24 cellular contexts compared by ENCODE assay signal in genomic region chr17:19285218-19285900, GRCh38. TPM values are rescaled to one million over a fixed set of nuclear protein-coding genes. Genes with fewer than 3 reads are reported as not detected.
DNase-seq lines count a peak whose midpoint lies in the region; FAIRE-seq and TF ChIP-seq lines count a peak whose summit lies in the region.
"Had no signal": no experiment of that assay in that cellular context is flagged by ENCODE, and none has a peak within 500 bp of the region (broad histone marks: within the 10 kb centered on the region; RNA-seq: fewer than 3 reads in every experiment).

No MANE protein-coding gene starts in this region.

- CTCF ChIA-PET in H1 (lab: Charles Lee; ENCODE audit: partially characterized antibody) = interaction anchor here (0.5 to 2.1 kb wide), 8 partner anchors 9 to 1488 kb away, joined by 3 to 9 read pairs (median 4); no protein-coding TSS in a partner anchor

- no peak for TF ChIP-seq POLR2A in H1 (IDR thresholded peaks at IDR 0.05; ENCODE audit: control extremely low read depth in 1 of 2, low read depth in 2 of 2, low read length in 2 of 2)
- TF ChIP-seq POLR2A in spleen (IDR thresholded peaks at IDR 0.05) = no peak
- no peak for TF ChIP-seq POLR2A in prostate gland (IDR thresholded peaks at IDR 0.05)

- H2BK5ac ChIP-seq in H1 (ENCODE audit: low read depth, low read length) = 0 out of 2 replicates have a peak overlapping the region, but pooled peaks have one; percentile 5

- no peak for TF ChIP-seq RAD21 in H1 (IDR thresholded peaks at IDR 0.05 in 1 of 2, conservative IDR thresholded peaks at IDR 0.05 in 1 of 2; ENCODE audit: low read depth in 2 of 2, low read length in 2 of 2)

- no peak overlapping the region for H3K9ac ChIP-seq in H1 (replicated peaks in 1 of 4; ENCODE audit: extremely low read depth in 1 of 4, low read depth in 3 of 4, low read length in 3 of 4)
- no peak overlapping the region for H3K9ac ChIP-seq in kidney (ENCODE audit: low read length in 2 of 2)
- H3K9ac ChIP-seq: SK-N-SH had no signal

- intact Hi-C loops in activated T-helper 1 cell treated with anti-CD3 and anti-CD28 coated beads, Interleukin-12 subunit alpha, Interleukin-12 subunit beta, Interleukin-2, Interleukin-4 antibody, amounts not matched to agents 30 ng/mL and 10 ng/mL and 1 ng/mL, durations not matched to agents 14 hours and 24 hours and 36 hours (cut with micrococcal nuclease) = no loop called here
- intact Hi-C loops in spleen (cut with DNase I; ENCODE audit: low total_unique reads) = no loop called here
- intact Hi-C loops in prostate gland (cut with DNase I) = no loop called here
- intact Hi-C loops in kidney (cut with DNase I) = no loop called here

- POLR2A ChIA-PET in H1 (lab: Charles Lee; ENCODE audit: partially characterized antibody) = interaction anchor here (0.6 to 1.6 kb wide), 4 partner anchors 10 to 38 kb away, joined by 3 to 8 read pairs (median 4); no protein-coding TSS in a partner anchor

- H3K4me1 ChIP-seq in H1 (replicated peaks in 1 of 4; ENCODE audit: control insufficient read depth in 3 of 4, insufficient read depth in 4 of 4, low read length in 3 of 4) (peaks cover 8 to 31% (median 19%) of the 10 kb centered on the region in 4 experiments), spleen (peaks cover 18 to 43% (median 28%) of the 10 kb centered on the region in 6 donors), prostate gland (replicated peaks) (peaks cover 10% of the 10 kb centered on the region), kidney (ENCODE audit: control insufficient read depth in 1 of 2, insufficient read depth in 1 of 2, low read depth in 1 of 2, low read length in 2 of 2) (peaks cover 10 to 26% of the 10 kb centered on the region in 2 donors)

- H3K36me3 Mint-ChIP-seq in T-helper 2 cell treated with Interferon-gamma antibody and Interleukin-4, amounts not matched to agents 5 μg/mL and 100 μg/mL, for 36 hours (ENCODE audit: low read depth) = peaks cover 4% of the 10 kb centered on the region
- peaks cover 2% of the 10 kb centered on the region for H3K36me3 Mint-ChIP-seq in activated T-helper 1 cell treated with anti-CD3 and anti-CD28 coated beads, Interleukin-12 subunit alpha, Interleukin-12 subunit beta, Interleukin-2, Interleukin-4 antibody, amounts not matched to agents 30 ng/mL and 10 ng/mL and 1 ng/mL, durations not matched to agents 14 hours and 24 hours and 36 hours (ENCODE audit: low read depth)

- peaks cover 10 to 17% of the 10 kb centered on the region in 2 experiments for H4K20me1 ChIP-seq in H1 (replicated peaks in 1 of 2; ENCODE audit: control insufficient read depth in 1 of 2, insufficient read depth in 2 of 2, low read length in 2 of 2)

- H2AFZ ChIP-seq in H1 (ENCODE audit: low read length) = no peak overlapping the region
- H2AFZ ChIP-seq: hepatocyte had no signal

- no peaks in the 10 kb centered on the region for H3K9me3 Mint-ChIP-seq in T-helper 2 cell treated with Interferon-gamma antibody and Interleukin-4, amounts not matched to agents 5 μg/mL and 100 μg/mL, for 36 hours
- H3K9me3 Mint-ChIP-seq in activated T-helper 1 cell treated with anti-CD3 and anti-CD28 coated beads, Interleukin-12 subunit alpha, Interleukin-12 subunit beta, Interleukin-2, Interleukin-4 antibody, amounts not matched to agents 30 ng/mL and 10 ng/mL and 1 ng/mL, durations not matched to agents 14 hours and 24 hours and 36 hours = no peaks in the 10 kb centered on the region
- H3K9me3 Mint-ChIP-seq: activated CD4-positive, alpha-beta T cell treated with anti-CD3 and anti-CD28 coated beads, Interleukin-2, amount 10 ng/mL, durations not matched to agents 7 days and 5 days had no signal

- H3K4me1 Mint-ChIP-seq in T-helper 2 cell treated with Interferon-gamma antibody and Interleukin-4, amounts not matched to agents 5 μg/mL and 100 μg/mL, for 36 hours (ENCODE audit: low read depth) = peaks cover 36% of the 10 kb centered on the region
- peaks cover 33% of the 10 kb centered on the region for H3K4me1 Mint-ChIP-seq in activated T-helper 1 cell treated with anti-CD3 and anti-CD28 coated beads, Interleukin-12 subunit alpha, Interleukin-12 subunit beta, Interleukin-2, Interleukin-4 antibody, amounts not matched to agents 30 ng/mL and 10 ng/mL and 1 ng/mL, durations not matched to agents 14 hours and 24 hours and 36 hours (ENCODE audit: low read depth)

- peaks cover 0 to 36% of the 10 kb centered on the region in 2 experiments; a peak in 2 of 4 replicates for H3K79me2 ChIP-seq in H1 (ENCODE audit: control insufficient read depth in 1 of 2, insufficient read depth in 2 of 2, low read length in 2 of 2)

- no peak overlapping the region for H4K91ac ChIP-seq in H1 (replicated peaks; ENCODE audit: insufficient read length, low read length)

- H2BK20ac ChIP-seq in H1 (ENCODE audit: low read length) = no peak overlapping the region; the same call in 1 of the 2 replicates

- 96% methylated on average over 21 of the region's 21 CpGs; no CpG with 5 or more reads in 1 of the 2 experiments for WGBS in H1 (ENCODE audit: extremely low coverage in 1 of 2, insufficient coverage in 1 of 2, insufficient read length in 1 of 2, insufficient replicate concordance in 2 of 2, low coverage in 1 of 2, low lambda C conversion rate in 2 of 2, missing lambda C conversion rate in 1 of 2), 2 experiments
- WGBS in spleen, 5 donors = 90 to 96% (median 93%) methylated on average over 8 to 21 of the region's 21 CpGs
- 95% methylated on average over 11 of the region's 21 CpGs for WGBS in prostate gland

- H2BK15ac ChIP-seq in H1 (ENCODE audit: low read length) = no peak overlapping the region

- H4K5ac ChIP-seq in H1 (ENCODE audit: insufficient read length, low read depth, low read length) = no peak overlapping the region

- no peak overlapping the region for H3K4ac ChIP-seq in H1 (replicated peaks; ENCODE audit: insufficient read length, low read depth, low read length)

- 0 out of 2 replicates have a peak overlapping the region, but pooled peaks have one; percentile 43 for H2AK5ac ChIP-seq in H1 (ENCODE audit: low read depth, low read length)

- H3K27me3 Mint-ChIP-seq in T-helper 2 cell treated with Interferon-gamma antibody and Interleukin-4, amounts not matched to agents 5 μg/mL and 100 μg/mL, for 36 hours (ENCODE audit: low read depth) = no peaks in the 10 kb centered on the region
- peaks cover 12% of the 10 kb centered on the region for H3K27me3 Mint-ChIP-seq in activated T-helper 1 cell treated with anti-CD3 and anti-CD28 coated beads, Interleukin-12 subunit alpha, Interleukin-12 subunit beta, Interleukin-2, Interleukin-4 antibody, amounts not matched to agents 30 ng/mL and 10 ng/mL and 1 ng/mL, durations not matched to agents 14 hours and 24 hours and 36 hours (ENCODE audit: insufficient read depth)

- H3K27ac ChIP-seq in H1 (ENCODE audit: low read depth, low read length) = no peak overlapping the region
- H3K27ac ChIP-seq in spleen = peak overlapping the region in 4 of 8 donors; percentile 38 to 79 (median 53)
- peak overlapping the region in 1 of 2 donors; percentile 41 for H3K27ac ChIP-seq in prostate gland
- H3K27ac ChIP-seq in kidney (ENCODE audit: low read depth in 2 of 2, low read length in 2 of 2) = no peak overlapping the region
- H3K27ac ChIP-seq: brain microvascular endothelial cell, C4-2B, hepatocyte had no signal

- H3K79me1 ChIP-seq in H1 (ENCODE audit: low read depth, low read length) = peaks cover 8% of the 10 kb centered on the region; the same call in 1 of the 2 replicates

- TF ChIP-seq EP300 in H1 (IDR thresholded peaks at IDR 0.05; ENCODE audit: borderline replicate concordance in 1 of 2, low read depth in 2 of 2, low read length in 2 of 2) = no peak

- H3K23ac ChIP-seq in H1 (ENCODE audit: insufficient read length) = no peak overlapping the region

- no peaks in the 10 kb centered on the region for H3K9me3 ChIP-seq in H1 (ENCODE audit: insufficient read depth in 2 of 2, low read depth in 1 of 2, low read length in 1 of 2)
- no peaks in the 10 kb centered on the region for H3K9me3 ChIP-seq in spleen
- H3K9me3 ChIP-seq in prostate gland = no peaks in the 10 kb centered on the region
- H3K9me3 ChIP-seq in kidney (ENCODE audit: control insufficient read depth in 1 of 2, low read length in 2 of 2) = no peaks in the 10 kb centered on the region
- H3K9me3 ChIP-seq: MG63, SK-N-SH had no signal

- H4K8ac ChIP-seq in H1 (ENCODE audit: extremely low read depth, insufficient read depth, low read length) = no peak overlapping the region

- H3K4me2 ChIP-seq in H1 (ENCODE audit: insufficient read depth in 1 of 2, low read depth in 2 of 2, low read length in 2 of 2) = no peak overlapping the region
- H3K4me2 ChIP-seq: hepatocyte, SK-N-SH had no signal

- no peak overlapping the region for H3K56ac ChIP-seq in H1 (replicated peaks; ENCODE audit: insufficient read length, low read depth, low read length)

- H2BK12ac ChIP-seq in H1 (ENCODE audit: low read depth, low read length) = no peak overlapping the region

- no peak overlapping the region for H3K18ac ChIP-seq in H1 (ENCODE audit: extremely low read depth, low read length)

- DNase-seq in T-helper 2 cell treated with Interferon-gamma antibody and Interleukin-4, amounts not matched to agents 5 μg/mL and 100 μg/mL, for 36 hours (ENCODE audit: low spot score) = no peak
- no peak for DNase-seq in T-helper 2 cell
- DNase-seq in activated T-helper 1 cell treated with anti-CD3 and anti-CD28 coated beads, Interleukin-12 subunit alpha, Interleukin-12 subunit beta, Interleukin-2, Interleukin-4 antibody, amounts not matched to agents 30 ng/mL and 10 ng/mL and 1 ng/mL, durations not matched to agents 14 hours and 24 hours and 36 hours (ENCODE audit: low spot score) = no peak
- DNase-seq in H1 (ENCODE audit: low read depth in 1 of 2, low spot score in 2 of 2) = no peak
- peak; percentile 74 for DNase-seq in spleen
- DNase-seq in prostate gland (ENCODE audit: low spot score) = no peak
- no peak for DNase-seq in HK-2 (ENCODE audit: unreplicated experiment)
- no peak for DNase-seq in kidney
- DNase-seq: activated CD4-positive, alpha-beta T cell treated with anti-CD3 and anti-CD28 coated beads, Interleukin-2, amount 10 ng/mL, durations not matched to agents 7 days and 5 days; activated naive CD4-positive, alpha-beta T cell treated with anti-CD3 and anti-CD28 coated beads, Interleukin-2, amount 50 U/mL, for 16 hours; brain microvascular endothelial cell; DND-41; effector memory CD4-positive, alpha-beta T cell; MG63; NCI-H1694 treated with DMSO at 0.1 percent for 48 hours; NCI-H226; NK-92 treated with Interleukin-12 subunit alpha and Interleukin-12 subunit beta, amount 100 ng/mL, for 24 hours; SK-N-SH; stimulated activated CD4-positive, alpha-beta T cell treated with anti-CD3 and anti-CD28 coated beads, Interleukin-12 subunit alpha, Interleukin-12 subunit beta, amount 100 ng/mL, for 4 hours had no signal

- H3K4me3 ChIP-seq in H1 (ENCODE audit: extremely low read depth in 1 of 4, insufficient read depth in 2 of 4, low read depth in 3 of 4, low read length in 4 of 4) (no peak overlapping the region), spleen (no peak overlapping the region), prostate gland (no peak overlapping the region), kidney (ENCODE audit: low read length in 2 of 2) (no peak overlapping the region)
- H3K4me3 ChIP-seq: hepatocyte, MG63 had no signal

- H3K36me3 ChIP-seq in H1 (ENCODE audit: control insufficient read depth in 2 of 4, insufficient read depth in 4 of 4, low read length in 3 of 4) (peaks cover 0 to 11% (median 3%) of the 10 kb centered on the region in 4 experiments; a peak in 4 of 8 replicates), spleen (peaks cover 0 to 39% (median 0%) of the 10 kb centered on the region in 6 donors), prostate gland (no peaks in the 10 kb centered on the region), kidney (ENCODE audit: control insufficient read depth in 1 of 2, insufficient read depth in 2 of 2, low read length in 2 of 2) (peaks cover 0 to 6% of the 10 kb centered on the region in 2 donors)

- TF ChIP-seq CTCF in H1 (IDR thresholded peaks at IDR 0.05; ENCODE audit: control extremely low read depth in 1 of 3, insufficient read depth in 1 of 3, low read depth in 1 of 3, low read length in 3 of 3) (no peak), spleen (IDR thresholded peaks at IDR 0.05 in 8 of 11, conservative IDR thresholded peaks at IDR 0.05 in 3 of 11) (no peak), prostate gland (IDR thresholded peaks at IDR 0.05) (no peak), kidney (IDR thresholded peaks at IDR 0.05; ENCODE audit: borderline replicate concordance, extremely low read depth, insufficient read depth) (no peak)

- peak overlapping the region; percentile 90 for H3K27ac Mint-ChIP-seq in T-helper 2 cell treated with Interferon-gamma antibody and Interleukin-4, amounts not matched to agents 5 μg/mL and 100 μg/mL, for 36 hours
- no peak overlapping the region for H3K27ac Mint-ChIP-seq in activated T-helper 1 cell treated with anti-CD3 and anti-CD28 coated beads, Interleukin-12 subunit alpha, Interleukin-12 subunit beta, Interleukin-2, Interleukin-4 antibody, amounts not matched to agents 30 ng/mL and 10 ng/mL and 1 ng/mL, durations not matched to agents 14 hours and 24 hours and 36 hours

- H3K14ac ChIP-seq in H1 (ENCODE audit: insufficient read length) = no peak overlapping the region

- no peak overlapping the region for H2BK120ac ChIP-seq in H1 (replicated peaks; ENCODE audit: low read depth, low read length)

- H3K23me2 ChIP-seq in H1 (ENCODE audit: low read depth, low read length) = no peaks in the 10 kb centered on the region

- H3K4me3 Mint-ChIP-seq in T-helper 2 cell treated with Interferon-gamma antibody and Interleukin-4, amounts not matched to agents 5 μg/mL and 100 μg/mL, for 36 hours = peak overlapping the region; percentile 63
- H3K4me3 Mint-ChIP-seq in activated T-helper 1 cell treated with anti-CD3 and anti-CD28 coated beads, Interleukin-12 subunit alpha, Interleukin-12 subunit beta, Interleukin-2, Interleukin-4 antibody, amounts not matched to agents 30 ng/mL and 10 ng/mL and 1 ng/mL, durations not matched to agents 14 hours and 24 hours and 36 hours = peak overlapping the region; percentile 9
- H3K4me3 Mint-ChIP-seq: activated CD4-positive, alpha-beta T cell treated with anti-CD3 and anti-CD28 coated beads, Interleukin-2, amount 10 ng/mL, durations not matched to agents 7 days and 5 days had no signal

- FAIRE-seq in H1 (lab: Jason Lieb, UNC) (no peak), kidney (lab: Jason Lieb, UNC) (no peak)
- FAIRE-seq: A204.1, RCC 7860, TTC549 had no signal

- H3K27me3 ChIP-seq in H1 (replicated peaks in 1 of 4; ENCODE audit: control insufficient read depth in 3 of 4, extremely low read depth in 1 of 4, insufficient read depth in 3 of 4, low read length in 3 of 4) (no peaks in the 10 kb centered on the region), spleen (replicated peaks in 1 of 7) (peaks cover 0 to 14% (median 0%) of the 10 kb centered on the region in 7 donors), prostate gland (replicated peaks; ENCODE audit: insufficient read depth) (no peaks in the 10 kb centered on the region)
- H3K27me3 ChIP-seq: brain microvascular endothelial cell, hepatocyte, MG63 had no signal

RNA-seq across cellular contexts. Expression of gene EPN2, which starts 48.2 kb away (rescaled TPM):
- 7.0 and 9.3 TPM in 2 replicates for total RNA-seq in activated T-helper 1 cell treated with anti-CD3 and anti-CD28 coated beads, Interleukin-12 subunit alpha, Interleukin-12 subunit beta, Interleukin-2, Interleukin-4 antibody, amounts not matched to agents 30 ng/mL and 10 ng/mL and 1 ng/mL, durations not matched to agents 14 hours and 24 hours and 36 hours
- 40.8 and 55.8 TPM in 2 replicates for total RNA-seq in H1 (2021; fragmentation: NEBNext Ultra II Directional; extraction: Animal tissue kit (Norgen Biotek cat#: 25700))
- polyA plus RNA-seq in H1 (2011; rRNA removed) (28.7 and 39.3 TPM in 2 replicates), spleen (10 to 100 TPM in 1 of 3 donors, 1 to 10 TPM in 2; 5.4 to 20.0 (median 5.9) TPM), kidney (ENCODE audit: insufficient read depth, low read depth, low replicate concordance) (18.0 TPM)
- 33.0 TPM for polyA plus RNA-seq in H1 (2011; cell fraction: cytosol; rRNA removed)
- polyA plus RNA-seq in H1 (2011; cell fraction: nucleus; rRNA removed) = 90.8 TPM
- 33.3 to 40.6 TPM (median 36.7 TPM) in 4 replicates for polyA plus RNA-seq in H1 (2012, experiment 1 of 2)
- 12.2 TPM for polyA plus RNA-seq in H1 (2012, experiment 2 of 2)
- 35.2 TPM for polyA plus RNA-seq in H1 (2013, experiment 1 of 2)
- 32.9 TPM for polyA plus RNA-seq in H1 (2013, experiment 2 of 2)
- polyA minus RNA-seq in H1 (2011; rRNA and poly(A)+ RNA removed) = 61.5 and 78.1 TPM in 2 replicates
- 30.4 TPM for polyA minus RNA-seq in H1 (2011; cell fraction: cytosol; rRNA and poly(A)+ RNA removed)
- 51.2 TPM for polyA minus RNA-seq in H1 (2011; cell fraction: nucleus; rRNA and poly(A)+ RNA removed)
- total RNA-seq in spleen (10 to 100 TPM; 21.8 to 59.6 (median 38.5) TPM), prostate gland (10 to 100 TPM; 28.8 to 67.7 TPM), kidney (45.4 TPM)
